2 cellular contexts compared by ENCODE assay signal in the genomic region with DNA sequence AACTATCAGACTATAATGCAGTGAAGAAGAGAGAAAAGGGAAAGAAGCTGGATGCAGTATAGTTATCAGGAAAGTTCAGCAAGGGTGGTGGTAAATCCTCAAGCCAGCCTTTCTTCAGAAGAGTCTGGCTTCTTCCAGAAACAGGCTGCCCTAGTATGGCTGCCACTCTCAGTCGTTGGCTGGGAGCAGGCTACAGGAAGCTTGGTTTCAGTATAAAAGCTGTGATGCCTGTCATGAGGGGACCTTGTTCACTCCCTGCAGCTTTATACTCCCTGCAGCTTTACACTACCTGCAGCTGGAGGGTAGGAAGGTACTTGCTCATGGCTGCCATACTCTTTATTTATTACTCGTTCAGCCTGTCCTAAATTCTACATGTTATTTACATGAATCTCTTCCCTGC.
TF ChIP-seq lines count a peak whose summit lies in the region.

No MANE protein-coding gene starts in this region.

TF ChIP-seq in IMR-90, 13 proteins besides CTCF, POLR2A, EP300 and RAD21:
- TF ChIP-seq CEBPB (IDR thresholded peaks at IDR 0.05; ENCODE audit: low read depth, low read length) (no peak), FOS (IDR thresholded peaks at IDR 0.05; ENCODE audit: low read depth, low read length) (no peak), BHLHE40 (IDR thresholded peaks at IDR 0.05; ENCODE audit: low read depth, low read length) (no peak), SMC3 (IDR thresholded peaks at IDR 0.05; ENCODE audit: low read depth, low read length) (no peak), NFE2L2 (IDR thresholded peaks at IDR 0.05; ENCODE audit: low read depth, low read length) (no peak), RCOR1 (IDR thresholded peaks at IDR 0.05; ENCODE audit: insufficient replicate concordance, low read length) (no peak), RFX5 (IDR thresholded peaks at IDR 0.05; ENCODE audit: low read depth, low read length) (no peak), MAZ (IDR thresholded peaks at IDR 0.05; ENCODE audit: borderline replicate concordance, low read depth, low read length) (no peak), MAFK (IDR thresholded peaks at IDR 0.05; ENCODE audit: low read depth, low read length) (no peak), CHD1 (IDR thresholded peaks at IDR 0.05; ENCODE audit: low read depth, low read length) (no peak), MXI1 (IDR thresholded peaks at IDR 0.05; ENCODE audit: borderline replicate concordance, low read depth, low read length) (no peak), USF2 (IDR thresholded peaks at IDR 0.05; ENCODE audit: low read depth, low read length) (no peak)
- TF ChIP-seq, protein P1, sequence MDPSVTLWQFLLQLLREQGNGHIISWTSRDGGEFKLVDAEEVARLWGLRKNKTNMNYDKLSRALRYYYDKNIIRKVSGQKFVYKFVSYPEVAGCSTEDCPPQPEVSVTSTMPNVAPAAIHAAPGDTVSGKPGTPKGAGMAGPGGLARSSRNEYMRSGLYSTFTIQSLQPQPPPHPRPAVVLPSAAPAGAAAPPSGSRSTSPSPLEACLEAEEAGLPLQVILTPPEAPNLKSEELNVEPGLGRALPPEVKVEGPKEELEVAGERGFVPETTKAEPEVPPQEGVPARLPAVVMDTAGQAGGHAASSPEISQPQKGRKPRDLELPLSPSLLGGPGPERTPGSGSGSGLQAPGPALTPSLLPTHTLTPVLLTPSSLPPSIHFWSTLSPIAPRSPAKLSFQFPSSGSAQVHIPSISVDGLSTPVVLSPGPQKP (IDR thresholded peaks at IDR 0.05; ENCODE audit: borderline replicate concordance, low read depth, low read length) = no peak

TF ChIP-seq in GM12891, 5 proteins besides CTCF, POLR2A, EP300 and RAD21:
- no peak for TF ChIP-seq TAF1 (IDR thresholded peaks at IDR 0.05; ENCODE audit: low read depth, low read length)
- no peak for TF ChIP-seq SPI1 (IDR thresholded peaks at IDR 0.05; ENCODE audit: low read depth, low read length)
- TF ChIP-seq POLR2AphosphoS5 (IDR thresholded peaks at IDR 0.05; ENCODE audit: low read depth, low read length) = no peak
- TF ChIP-seq PAX5 (IDR thresholded peaks at IDR 0.05; ENCODE audit: insufficient read depth, low read length, severe bottlenecking) = no peak
- TF ChIP-seq POU2F2 (IDR thresholded peaks at IDR 0.05; ENCODE audit: low read depth, low read length) = no peak
TF ChIP-seq in GM12891: peak in this region for 0.
